19 cellular contexts compared by ENCODE assay signal in genomic region chr1:219806642-219807041, GRCh38.
"Had no signal": no experiment of that assay in that cellular context is flagged by ENCODE, and none has a peak within 500 bp of the region (broad histone marks: within the 10 kb centered on the region; RNA-seq: fewer than 3 reads in every experiment).

No MANE protein-coding gene starts in this region.

- H3K36me3 ChIP-seq: gastroesophageal sphincter, heart left ventricle, left lung, prostate gland, right atrium auricular region, transverse colon, vagina had no signal

- H3K4me1 ChIP-seq: gastroesophageal sphincter, heart left ventricle, left lung, prostate gland, right atrium auricular region, transverse colon, vagina had no signal

- ATAC-seq: activated CD8-positive, alpha-beta memory T cell treated with anti-CD3 and anti-CD28 coated beads, Interleukin-2, amount 10 ng/mL, durations not matched to agents 7 days and 5 days; activated T-helper 17 cell treated with anti-CD3 and anti-CD28 coated beads, Interleukin-2, amount 50 U/mL, for 72 hours; gastroesophageal sphincter; heart left ventricle; left lung; stimulated activated naive CD8-positive, alpha-beta T cell treated with anti-CD3 and anti-CD28 coated beads, Interleukin-15, Interleukin-2, amounts not matched to agents 100 U/mL and 50 U/mL, for 24 hours had no signal

- H3K27me3 ChIP-seq: gastroesophageal sphincter, right atrium auricular region, vagina had no signal

- H3K9me3 ChIP-seq: gastroesophageal sphincter, left lung, prostate gland, transverse colon, vagina had no signal

- H3K4me3 ChIP-seq: coronary artery, gastroesophageal sphincter, heart left ventricle, left lung, prostate gland, right atrium auricular region, transverse colon, vagina had no signal

- H3K27ac ChIP-seq: coronary artery, gastroesophageal sphincter, heart left ventricle, left lung, prostate gland, right atrium auricular region, transverse colon, vagina had no signal

- DNase-seq: activated B cell treated with CpG ODN at 0.5 μM for 24 hours; activated CD4-positive, alpha-beta memory T cell treated with anti-CD3 and anti-CD28 coated beads, Interleukin-2, amount 10 ng/mL, durations not matched to agents 7 days and 5 days; activated CD4-positive, alpha-beta T cell treated with anti-CD3 and anti-CD28 coated beads for 4 hours; activated CD8-positive, alpha-beta memory T cell treated with anti-CD3 and anti-CD28 coated beads, Interleukin-2, amount 10 ng/mL, durations not matched to agents 7 days and 5 days; activated naive CD4-positive, alpha-beta T cell; activated naive CD8-positive, alpha-beta T cell treated with anti-CD3 and anti-CD28 coated beads, Interleukin-2, amount 10 ng/mL, durations not matched to agents 7 days and 5 days; activated T-cell treated with anti-CD3 and anti-CD28 coated beads, Interleukin-2, amount 50 U/mL, for 1 hour; amygdala; heart left ventricle; left lung; stimulated activated CD4-positive, alpha-beta T cell treated with anti-CD3 and anti-CD28 coated beads, Interleukin-2, amount 100 ng/mL, for 24 hours; stimulated activated naive CD8-positive, alpha-beta T cell treated with anti-CD3 and anti-CD28 coated beads, Interleukin-15, Interleukin-2, amounts not matched to agents 100 U/mL and 50 U/mL, for 24 hours; transverse colon had no signal
